ENCODE assay signal across 9 cellular contexts in genomic region chr4:70544279-70544870, GRCh38. TPM values are rescaled to one million over a fixed set of nuclear protein-coding genes. Genes with fewer than 3 reads are reported as not detected.
A peak's percentile ranks its signal among the peaks of the same experiment; 100 is the strongest.
DNase-seq lines count a peak whose midpoint lies in the region; ATAC-seq and TF ChIP-seq lines count a peak whose summit lies in the region.
"Had no signal": no experiment of that assay in that cellular context is flagged by ENCODE, and none has a peak within 500 bp of the region (broad histone marks: within the 10 kb centered on the region; RNA-seq: fewer than 3 reads in every experiment).

No MANE protein-coding gene starts in this region.

- H3K4me1 ChIP-seq in left ventricle myocardium inferior: no peaks in the 10 kb centered on the region
- no peaks in the 10 kb centered on the region for H3K4me1 ChIP-seq in body of pancreas

- H3K4me1 Mint-ChIP-seq in T-helper 17 cell: no peaks in the 10 kb centered on the region

- TF ChIP-seq CTCF in left ventricle myocardium inferior (IDR thresholded peaks at IDR 0.05; ENCODE audit: borderline replicate concordance): peak; percentile 36
- peak in 6 of 7 experiments; percentile 26 to 40 (median 28) for TF ChIP-seq CTCF in body of pancreas (IDR thresholded peaks at IDR 0.05)

- H3K36me3 ChIP-seq in left ventricle myocardium inferior (no peaks in the 10 kb centered on the region), body of pancreas (replicated peaks in 1 of 2; ENCODE audit: insufficient read depth in 1 of 2, low read depth in 2 of 2) (no peaks in the 10 kb centered on the region)

- H3K27ac ChIP-seq in left ventricle myocardium inferior (replicated peaks): no peak overlapping the region
- H3K27ac ChIP-seq in body of pancreas: no peak overlapping the region

- TF ChIP-seq POLR2A in body of pancreas (IDR thresholded peaks at IDR 0.05): no peak

- no peak overlapping the region for H3K27ac Mint-ChIP-seq in T-helper 17 cell
- H3K27ac Mint-ChIP-seq: activated naive CD8-positive, alpha-beta T cell had no signal

- intact Hi-C loops in left ventricle myocardium inferior (cut with micrococcal nuclease): no loop called here
- intact Hi-C loops in Right ventricle myocardium inferior (cut with DNase I): no loop called here
- intact Hi-C loops in body of pancreas (cut with DNase I): no loop called here

- H3K36me3 Mint-ChIP-seq in T-helper 17 cell (ENCODE audit: low read depth): no peaks in the 10 kb centered on the region
- H3K36me3 Mint-ChIP-seq: activated naive CD8-positive, alpha-beta T cell had no signal

- DNase-seq in left ventricle myocardium inferior (no peak), Right ventricle myocardium inferior (ENCODE audit: missing footprints) (no peak), body of pancreas (no peak), renal cortical epithelial cell (ENCODE audit: low read depth) (peak; percentile 31), T-helper 1 cell (no peak), T-helper 17 cell (no peak)

- H3K4me3 ChIP-seq in left ventricle myocardium inferior (no peak overlapping the region), body of pancreas (no peak overlapping the region)

- no peak for ATAC-seq in Right ventricle myocardium inferior
- peak; percentile 71 for ATAC-seq in HG03521 (IDR thresholded peaks at IDR 0.05; ENCODE audit: unreplicated experiment)
- ATAC-seq in body of pancreas: no peak
- ATAC-seq in HG03457 (IDR thresholded peaks at IDR 0.05; ENCODE audit: unreplicated experiment): no peak
- no peak for ATAC-seq in T-helper 17 cell

- H3K4me3 Mint-ChIP-seq in T-helper 17 cell: no peak overlapping the region
- H3K4me3 Mint-ChIP-seq: activated naive CD8-positive, alpha-beta T cell had no signal

- H3K27me3 ChIP-seq in left ventricle myocardium inferior (ENCODE audit: low read depth): peaks cover 21% of the 10 kb centered on the region
- H3K27me3 ChIP-seq in body of pancreas: no peaks in the 10 kb centered on the region

- H3K9me3 ChIP-seq in left ventricle myocardium inferior (replicated peaks): no peaks in the 10 kb centered on the region
- H3K9me3 ChIP-seq in body of pancreas: no peaks in the 10 kb centered on the region
- H3K9me3 ChIP-seq in T-helper 17 cell (ENCODE audit: control insufficient read depth, low read length, poor library complexity, severe bottlenecking): no peaks in the 10 kb centered on the region

- H3K27me3 Mint-ChIP-seq in T-helper 17 cell: peaks cover 23% of the 10 kb centered on the region

RNA-seq across cellular contexts. Expression of gene AMTN, which starts 26.0 kb away (rescaled TPM):
- not detected for total RNA-seq in left ventricle myocardium inferior
- total RNA-seq in Right ventricle myocardium inferior: not detected
- total RNA-seq in body of pancreas: not detected
- total RNA-seq in renal cortical epithelial cell: not detected in 2 replicates
- not detected for total RNA-seq in T-helper 17 cell

RNA-seq across cellular contexts. Expression of gene AMBN, which starts 47.7 kb away (rescaled TPM):
- total RNA-seq in left ventricle myocardium inferior (not detected), Right ventricle myocardium inferior (not detected), body of pancreas (not detected), renal cortical epithelial cell (not detected in 2 replicates), T-helper 17 cell (not detected)
